ENCODE assay signal across 8 cellular contexts in genomic region chr15:55197362-55197705, GRCh38. TPM values are rescaled to one million over a fixed set of nuclear protein-coding genes. Genes with fewer than 3 reads are reported as not detected.
DNase-seq lines count a peak whose midpoint lies in the region; ATAC-seq, FAIRE-seq and TF ChIP-seq lines count a peak whose summit lies in the region.

No MANE protein-coding gene starts in this region.

- H4K20me1 ChIP-seq in HepG2 (ENCODE audit: insufficient read depth, low read length): peaks cover 33% of the 10 kb centered on the region

- no peak for TF ChIP-seq CTCF in HepG2 (CRISPR knock-in tag; IDR thresholded peaks at IDR 0.05)

- H3K4me3 ChIP-seq in HepG2 (replicated peaks in 1 of 3; ENCODE audit: insufficient read depth in 1 of 3, low read depth in 2 of 3, low read length in 3 of 3): peak overlapping the region; percentile 61 to 91 (median 65)

- WGBS in HepG2 (ENCODE audit: low lambda C conversion rate): under 1% methylated on average over 10 of the region's 10 CpGs

- H3K9me3 Mint-ChIP-seq in T-cell: peaks cover 0 to 7% (median 5%) of the 10 kb centered on the region in 3 donors

- H3K27ac ChIP-seq in HepG2 (ENCODE audit: extremely low read length, insufficient read depth, low read length): peak overlapping the region; percentile 89

- H3K36me3 ChIP-seq in HepG2 (replicated peaks in 1 of 2; ENCODE audit: control insufficient read depth in 1 of 2, insufficient read depth in 2 of 2, low read length in 2 of 2): no peaks in the 10 kb centered on the region; a peak in 3 of 5 replicates

- peak overlapping the region; percentile 92 for H2AFZ ChIP-seq in HepG2 (ENCODE audit: low read length)

- H3K79me2 ChIP-seq in HepG2 (ENCODE audit: insufficient read depth, low read length): peaks cover 44% of the 10 kb centered on the region

- no peaks in the 10 kb centered on the region for H3K27me3 Mint-ChIP-seq in T-cell

- TSS peak; percentile 89 for BruUV-seq in HepG2 (replicated peaks; lab: Mats Ljungman, UMichigan)

- H3K4me2 ChIP-seq in HepG2 (ENCODE audit: low read depth, low read length): peak overlapping the region; percentile 92

- in situ Hi-C loops in HepG2 (cut with HindIII; ENCODE audit: extremely low pct_ligation_motif_present, low pct_unique_long_range_greater_than_20kb): no loop called here

- intact Hi-C loops in HepG2 (cut with micrococcal nuclease; ENCODE audit: unreplicated experiment): loop anchor here (2.0 kb wide), 1 partner anchor 19 kb away; no protein-coding TSS in a partner anchor

- peak; percentile 8 for ATAC-seq in GM18519 (IDR thresholded peaks at IDR 0.05; ENCODE audit: low FRiP score, unreplicated experiment)
- peak; percentile 5 for ATAC-seq in HG02759 (IDR thresholded peaks at IDR 0.05; ENCODE audit: unreplicated experiment)
- ATAC-seq in T-cell (replicated peaks in 1 of 4): peak in 3 of 4 experiments; percentile 6 to 21 (median 12)
- ATAC-seq in HepG2: peak; percentile 4; the same call in 2 of the 3 replicates

- no peak for FAIRE-seq in HepG2 (lab: Jason Lieb, UNC)

- TF ChIP-seq EP300 in HepG2 (IDR thresholded peaks at IDR 0.05; ENCODE audit: low read depth in 2 of 2, low read length in 2 of 2) (no peak), HepG2 (CRISPR knock-in tag; IDR thresholded peaks at IDR 0.05; ENCODE audit: borderline replicate concordance) (no peak)

- H3K4me1 Mint-ChIP-seq in T-cell: peaks cover 0 to 22% (median 14%) of the 10 kb centered on the region in 3 donors

- H3K9ac ChIP-seq in HepG2 (ENCODE audit: insufficient read depth, low read depth, low read length): peak overlapping the region; percentile 97

- no peaks in the 10 kb centered on the region; a peak in 1 of 5 replicates for H3K27me3 ChIP-seq in HepG2 (ENCODE audit: control insufficient read depth in 1 of 2, insufficient read depth in 2 of 2, low read length in 2 of 2)

- CTCF ChIA-PET in T-cell (lab: Charles Lee) (interaction anchor here in 1 of 2 donors (0.6 to 2.2 kb wide), 9 partner anchors 12 to 121 kb away, joined by 3 to 12 read pairs (median 3); partner anchors contain the start of genes PIGB and PIGBOS1), HepG2 (lab: Yijun Ruan, JAX; ENCODE audit: low intra/inter-chr PET ratio, low total read pairs) (no interaction called here)

- no peak for TF ChIP-seq POLR2A in HepG2 (IDR thresholded peaks at IDR 0.05; ENCODE audit: insufficient read depth in 1 of 2, low read depth in 2 of 2, low read length in 2 of 2)

- DNase-seq in T-cell (no peak), HepG2 (ENCODE audit: low spot score) (no peak), AG08396 (ENCODE audit: low spot score) (no peak), NCI-H748 (lab: John Stamatoyannopoulos, UW; ENCODE audit: unreplicated experiment) (no peak), NOMO-1 (lab: John Stamatoyannopoulos, UW; ENCODE audit: unreplicated experiment in 2 of 2) (no peak), NCI-H1436 treated with DMSO at 0.1 percent for 48 hours (lab: John Stamatoyannopoulos, UW) (no peak)

- H3K4me3 Mint-ChIP-seq in T-cell: no peak overlapping the region

- peaks cover 32% of the 10 kb centered on the region for H3K4me1 ChIP-seq in HepG2 (ENCODE audit: insufficient read depth, low read length)

- H3K36me3 Mint-ChIP-seq in T-cell: peaks cover 8% of the 10 kb centered on the region

- H3K27ac Mint-ChIP-seq in T-cell: no peak overlapping the region

- H3K9me3 ChIP-seq in HepG2 (ENCODE audit: low read length): no peaks in the 10 kb centered on the region

- POLR2A ChIA-PET in T-cell (lab: Charles Lee) (interaction anchor here (0.5 to 1.5 kb wide), 7 partner anchors 14 to 211 kb away, joined by 3 to 10 read pairs (median 6); partner anchors contain the start of genes CCPG1 (in 2 of the 2), PIERCE2 (in 2 of the 2), PIGB (in 1 of the 2) and PIGBOS1 (in 1 of the 2)), HepG2 (lab: Yijun Ruan, JAX) (interaction anchor here (0.8 to 2.0 kb wide), 9 partner anchors 9 to 211 kb away, joined by 3 to 11 read pairs (median 4); partner anchors contain the start of genes CCPG1, PIERCE2, PIGB and PIGBOS1)

- no peak for TF ChIP-seq RAD21 in HepG2 (CRISPR knock-in tag; IDR thresholded peaks at IDR 0.05)

TF ChIP-seq in HepG2, 621 proteins besides CTCF, POLR2A, EP300 and RAD21:
- TF ChIP-seq ZNF264 (CRISPR knock-in tag; IDR thresholded peaks at IDR 0.05): 0 out of 2 replicates have a peak, but pooled peaks have one; percentile 13
- 0 out of 2 replicates have a peak, but pooled peaks have one; percentile 18 for TF ChIP-seq MTF2 (CRISPR knock-in tag; IDR thresholded peaks at IDR 0.05; ENCODE audit: borderline replicate concordance)
- TF ChIP-seq ZNF597 (CRISPR knock-in tag; IDR thresholded peaks at IDR 0.05): no peak
- TF ChIP-seq NONO (IDR thresholded peaks at IDR 0.05): no peak
- TF ChIP-seq NONO (CRISPR knock-in tag; conservative IDR thresholded peaks at IDR 0.05): no peak
- no peak for TF ChIP-seq ZNF747 (CRISPR knock-in tag; IDR thresholded peaks at IDR 0.05; ENCODE audit: borderline replicate concordance)
- TF ChIP-seq ZNF20 (CRISPR knock-in tag; IDR thresholded peaks at IDR 0.05): no peak
- TF ChIP-seq SNAPC4 (CRISPR knock-in tag; IDR thresholded peaks at IDR 0.05): no peak
- TF ChIP-seq KLF11 (CRISPR knock-in tag; IDR thresholded peaks at IDR 0.05): 0 out of 2 replicates have a peak, but pooled peaks have one; percentile 6

RNA-seq across cellular contexts. Expression of gene RSL24D1, which starts 0.6 kb away (rescaled TPM):
- total RNA-seq in T-cell: 100 to 1,000 TPM in 3 of 5 donors, 10 to 100 TPM in 2; 88.9 to 133 (median 108) TPM
- 100.0 and 153 TPM in 2 replicates for total RNA-seq in HepG2 (2016; rRNA removed; fragmentation: Illumina TruSeq; extraction: Trizol)
- total RNA-seq in HepG2 (2016; cell fraction: cytosol; rRNA removed; fragmentation: Illumina TruSeq; extraction: Trizol; ENCODE audit: low read depth): 44.2 and 54.5 TPM in 2 replicates
- 100 and 163 TPM in 2 replicates for total RNA-seq in HepG2 (2016; cell fraction: insoluble cytoplasmic fraction; rRNA removed; fragmentation: Illumina TruSeq; extraction: Trizol)
- total RNA-seq in HepG2 (2016; cell fraction: membrane; rRNA removed; fragmentation: Illumina TruSeq; extraction: Trizol): 83.0 and 101 TPM in 2 replicates
- 54.6 and 54.9 TPM in 2 replicates for total RNA-seq in HepG2 (2016; cell fraction: nucleus; rRNA removed; fragmentation: Illumina TruSeq; extraction: Trizol)
- polyA plus RNA-seq in HepG2 (2011; rRNA removed): 43.0 and 58.8 TPM in 2 replicates
- 19.6 and 32.8 TPM in 2 replicates for polyA plus RNA-seq in HepG2 (2011; cell fraction: cytosol; rRNA removed)
- polyA plus RNA-seq in HepG2 (2011; cell fraction: nucleus; rRNA removed): 7.7 and 13.5 TPM in 2 replicates
- 125 and 131 TPM in 2 replicates for polyA plus RNA-seq in HepG2 (2012)
- 43.0 and 46.1 TPM in 2 replicates for polyA plus RNA-seq in HepG2 (2016; cell fraction: cytosol; fragmentation: Illumina TruSeq; extraction: Trizol; ENCODE audit: low read depth)
- 151 and 165 TPM in 2 replicates for polyA plus RNA-seq in HepG2 (2016; cell fraction: insoluble cytoplasmic fraction; fragmentation: Illumina TruSeq; extraction: Trizol; ENCODE audit: low read depth)
- 70.7 and 77.2 TPM in 2 replicates for polyA plus RNA-seq in HepG2 (2016; cell fraction: membrane; fragmentation: Illumina TruSeq; extraction: Trizol; ENCODE audit: low read depth)
- 62.7 and 62.9 TPM in 2 replicates for polyA plus RNA-seq in HepG2 (2016; cell fraction: nucleus; fragmentation: Illumina TruSeq; extraction: Trizol; ENCODE audit: insufficient read depth, low read depth)
- 9.3 and 18.4 TPM in 2 replicates for polyA minus RNA-seq in HepG2 (2011; rRNA and poly(A)+ RNA removed; ENCODE audit: low replicate concordance)
- polyA minus RNA-seq in HepG2 (2011; cell fraction: cytosol; rRNA and poly(A)+ RNA removed): 26.4 and 32.4 TPM in 2 replicates
- polyA minus RNA-seq in HepG2 (2011; cell fraction: nucleus; rRNA and poly(A)+ RNA removed): 63.2 and 70.6 TPM in 2 replicates
